8 cellular contexts compared by ENCODE assay signal in genomic region chr15:41971089-41971892, GRCh38. TPM values are rescaled to one million over a fixed set of nuclear protein-coding genes. Genes with fewer than 3 reads are reported as not detected.
DNase-seq lines count a peak whose midpoint lies in the region; ATAC-seq, FAIRE-seq and TF ChIP-seq lines count a peak whose summit lies in the region.

No MANE protein-coding gene starts in this region.

- ATAC-seq in GM21717 (IDR thresholded peaks at IDR 0.05; ENCODE audit: unreplicated experiment) (peak; percentile 49), T-cell (replicated peaks in 1 of 4) (peak; percentile 58 to 64 (median 60))

- H3K27me3 Mint-ChIP-seq in T-cell = peaks cover 4 to 12% of the 10 kb centered on the region in 2 donors
- no peaks in the 10 kb centered on the region for H3K27me3 Mint-ChIP-seq in astrocyte (ENCODE audit: low read depth, unreplicated experiment)

- H3K4me1 ChIP-seq in astrocyte (ENCODE audit: insufficient read depth, low read length) = peaks cover 23% of the 10 kb centered on the region
- peaks cover 0 to 7% of the 10 kb centered on the region in 2 donors for H3K4me1 ChIP-seq in small intestine (ENCODE audit: control insufficient read depth in 2 of 2, insufficient read depth in 1 of 2, low read depth in 1 of 2, low read length in 1 of 2)

- FAIRE-seq in astrocyte (lab: Jason Lieb, UNC) (no peak), small intestine (lab: Jason Lieb, UNC) (no peak)

- H3K4me2 ChIP-seq in astrocyte (ENCODE audit: low read length) = peak overlapping the region; percentile 94

- H3K4me3 Mint-ChIP-seq in T-cell = peak overlapping the region; percentile 87 to 92 (median 90)
- H3K4me3 Mint-ChIP-seq in astrocyte (ENCODE audit: unreplicated experiment) = peak overlapping the region; percentile 93

- peak overlapping the region; percentile 88 for H3K9ac ChIP-seq in astrocyte (ENCODE audit: low read length)

- peaks cover 61% of the 10 kb centered on the region for H3K79me2 ChIP-seq in astrocyte (ENCODE audit: insufficient read depth, low read length)

- no peaks in the 10 kb centered on the region for H3K36me3 ChIP-seq in astrocyte (ENCODE audit: insufficient read depth, low read length)
- no peaks in the 10 kb centered on the region for H3K36me3 ChIP-seq in small intestine (ENCODE audit: control insufficient read depth in 2 of 2, insufficient read depth in 2 of 2, low read length in 2 of 2)

- H3K9me3 Mint-ChIP-seq in T-cell (no peaks in the 10 kb centered on the region), astrocyte (ENCODE audit: unreplicated experiment) (no peaks in the 10 kb centered on the region)

- peaks cover 26% of the 10 kb centered on the region for H4K20me1 ChIP-seq in astrocyte (ENCODE audit: insufficient read depth, low read length)

- H3K27me3 ChIP-seq in astrocyte (ENCODE audit: insufficient read depth, low read length) (peaks cover 6% of the 10 kb centered on the region), small intestine (ENCODE audit: control insufficient read depth in 2 of 2, insufficient read depth in 2 of 2, low read length in 2 of 2) (no peaks in the 10 kb centered on the region)

- H3K27ac ChIP-seq in astrocyte (ENCODE audit: low read depth, low read length) (peak overlapping the region; percentile 72), small intestine (ENCODE audit: low read depth in 1 of 2, low read length in 1 of 2) (peak overlapping the region; percentile 58 to 94)

- POLR2A ChIA-PET in T-cell (lab: Charles Lee) = interaction anchor here (0.5 to 3.7 kb wide), 4 partner anchors 17 to 36 kb away, joined by 3 to 47 read pairs (median 6); no protein-coding TSS in a partner anchor

- 7% methylated on average over 16 of the region's 16 CpGs for WGBS in small intestine, 3 donors

- H3K4me3 ChIP-seq in Jurkat, Clone E6-1 (ENCODE audit: low read length) = peak overlapping the region; percentile 74
- peak overlapping the region; percentile 86 for H3K4me3 ChIP-seq in astrocyte (ENCODE audit: insufficient read depth, low read depth, low read length)
- H3K4me3 ChIP-seq in iPS-11a (ENCODE audit: low read depth, low read length) = peak overlapping the region; percentile 96
- H3K4me3 ChIP-seq in small intestine (ENCODE audit: low read depth in 1 of 2, low read length in 2 of 2) = peak overlapping the region; percentile 81 to 99

- H2AFZ ChIP-seq in astrocyte (ENCODE audit: low read depth, low read length) = peak overlapping the region; percentile 49

- no peak for TF ChIP-seq CTCF in astrocyte (IDR thresholded peaks at IDR 0.05; ENCODE audit: insufficient read depth, low read depth, low read length)

- CTCF ChIA-PET in T-cell (lab: Charles Lee) = interaction anchor here in 1 of 2 donors (1.8 to 5.1 kb wide), 3 partner anchors 34 to 198 kb away, joined by 4 to 48 read pairs (median 16); partner anchors contain the start of gene MAPKBP1

- H3K9me3 ChIP-seq in astrocyte (ENCODE audit: insufficient read depth, low read depth, low read length) (no peaks in the 10 kb centered on the region), small intestine (ENCODE audit: control insufficient read depth, low read depth) (no peaks in the 10 kb centered on the region)

- H3K4me1 Mint-ChIP-seq in T-cell (peaks cover 49 to 57% (median 54%) of the 10 kb centered on the region in 3 donors), astrocyte (ENCODE audit: low read depth, unreplicated experiment) (peaks cover 42% of the 10 kb centered on the region)

- H3K27ac Mint-ChIP-seq in T-cell = peak overlapping the region; percentile 88 to 89
- peak overlapping the region; percentile 86 for H3K27ac Mint-ChIP-seq in astrocyte (ENCODE audit: unreplicated experiment)

- H3K36me3 Mint-ChIP-seq in T-cell (peaks cover 5% of the 10 kb centered on the region), astrocyte (ENCODE audit: low read depth, unreplicated experiment) (no peaks in the 10 kb centered on the region)

- DNase-seq in ELR (ENCODE audit: low read depth) (peak; percentile 83), T-cell (peak; percentile 18 to 82 (median 72)), astrocyte (ENCODE audit: low read depth) (peak; percentile 72), small intestine (peak; percentile 52), cortex of kidney (lab: John Stamatoyannopoulos, UW) (no peak)
- peak; percentile 54 for DNase-seq in Jurkat, Clone E6-1 (ENCODE audit: low read depth, low spot score)

RNA-seq across cellular contexts. Expression of gene EHD4, which starts 1.1 kb away (rescaled TPM):
- 8.3 TPM for polyA plus RNA-seq in Jurkat, Clone E6-1 (2012; ENCODE audit: insufficient read depth, insufficient read length)
- total RNA-seq in T-cell (10 to 100 TPM; 11.7 to 46.8 (median 16.8) TPM), astrocyte (46.4 and 51.4 TPM in 2 replicates)
- 10 to 100 TPM in 1 of 3 donors, 1 to 10 TPM in 2; 9.4 to 13.5 (median 9.5) TPM for polyA plus RNA-seq in small intestine

RNA-seq across cellular contexts. Expression of gene PLA2G4E, which starts 49.6 kb away (rescaled TPM):
- polyA plus RNA-seq in Jurkat, Clone E6-1 (2012; ENCODE audit: insufficient read depth, insufficient read length) = not detected
- total RNA-seq in T-cell (not detected), astrocyte (not detected in 2 replicates)
- under 1 TPM in 1 of 3 donors, not detected in 2; 0.13 TPM for polyA plus RNA-seq in small intestine
